In genomic region chr17:40311575-40311974, GRCh38 we compare ENCODE assay signal across 1 cellular context.
TF ChIP-seq lines count a peak whose summit lies in the region.

No MANE protein-coding gene starts in this region.

TF ChIP-seq in H1, 55 proteins besides CTCF, POLR2A, EP300 and RAD21:
- no peak for TF ChIP-seq EZH2 (IDR thresholded peaks at IDR 0.05; ENCODE audit: low read depth, low read length, severe bottlenecking)
- TF ChIP-seq CEBPB (IDR thresholded peaks at IDR 0.05; ENCODE audit: low read depth, low read length), result no peak
